ENCODE assay signal across 10 cellular contexts in the genomic region with DNA sequence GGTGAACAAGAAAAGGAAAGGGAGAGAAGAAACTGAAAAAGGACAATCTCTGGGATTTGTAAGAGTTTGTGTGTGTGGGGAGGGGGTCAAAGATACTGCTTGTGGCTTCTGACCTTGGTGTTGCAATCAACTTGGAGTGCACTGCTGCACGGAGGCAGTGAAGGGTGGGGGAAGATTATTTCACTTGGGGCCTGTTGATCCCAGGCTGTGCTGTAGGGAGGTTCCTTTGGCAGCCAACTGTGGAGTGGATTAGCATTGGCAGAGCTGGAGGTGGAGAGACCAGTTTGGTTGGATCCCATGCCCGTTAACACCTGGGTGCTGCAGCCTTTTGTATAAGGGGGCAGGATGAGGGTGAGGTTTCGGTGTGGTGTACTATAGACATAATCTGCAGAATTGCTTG. TPM values are rescaled to one million over a fixed set of nuclear protein-coding genes. Genes with fewer than 3 reads are reported as not detected.
DNase-seq lines count a peak whose midpoint lies in the region; ATAC-seq, FAIRE-seq and TF ChIP-seq lines count a peak whose summit lies in the region.
"Had no signal": no experiment of that assay in that cellular context is flagged by ENCODE, and none has a peak within 500 bp of the region (broad histone marks: within the 10 kb centered on the region; RNA-seq: fewer than 3 reads in every experiment).

No MANE protein-coding gene starts in this region.

- H3K9me3 ChIP-seq in psoas muscle = no peaks in the 10 kb centered on the region

- H3K27me3 ChIP-seq in psoas muscle (ENCODE audit: insufficient read depth in 3 of 3, low read length in 2 of 3) = no peaks in the 10 kb centered on the region

- intact Hi-C loops in psoas muscle (cut with DNase I) = no loop called here

- no peak overlapping the region for H3K27ac ChIP-seq in psoas muscle

- TF ChIP-seq CTCF in psoas muscle (IDR thresholded peaks at IDR 0.05) = no peak

- no peak overlapping the region for H3K4me3 ChIP-seq in psoas muscle

- 36 to 47% (median 44%) methylated on average over 3 of the region's 3 CpGs for WGBS in psoas muscle, 3 donors

- H3K4me1 ChIP-seq in psoas muscle = peaks cover 29% of the 10 kb centered on the region

- ATAC-seq in esophagus mucosa (peak; percentile 92), psoas muscle (peak; percentile 50 to 74 (median 64)), GM18868 (IDR thresholded peaks at IDR 0.05; ENCODE audit: unreplicated experiment) (no peak)
- ATAC-seq: activated T-cell treated with anti-CD3 and anti-CD28 coated beads, Interleukin-2, amount 50 U/mL, for 72 hours had no signal

- no peaks in the 10 kb centered on the region for H3K36me3 ChIP-seq in psoas muscle (ENCODE audit: insufficient read depth in 1 of 2, low read depth in 1 of 2)

- FAIRE-seq in urothelium cell line (lab: Jason Lieb, UNC) = no peak

- DNase-seq in HPDE6-E6E7 (ENCODE audit: extremely low spot score) (peak; percentile 56), NOMO-1 treated with DMSO at 0.1 percent for 48 hours (lab: John Stamatoyannopoulos, UW; ENCODE audit: unreplicated experiment) (peak; percentile 67), psoas muscle (peak in 1 of 2 donors; percentile 54), T-helper 9 cell (no peak), urothelium cell line (ENCODE audit: low spot score) (no peak), pons (ENCODE audit: low spot score) (no peak)
- DNase-seq: activated T-cell treated with anti-CD3 and anti-CD28 coated beads, Interleukin-2, amount 50 U/mL, for 72 hours; posterior cingulate gyrus had no signal

RNA-seq across cellular contexts. Expression of a gene that starts 38.2 kb away (rescaled TPM):
- 39.8 TPM for total RNA-seq in esophagus mucosa
- 100 to 1,000 TPM; 118 to 149 (median 122) TPM for total RNA-seq in psoas muscle
- polyA plus RNA-seq in psoas muscle = 100 to 1,000 TPM in 2 of 3 donors, 10 to 100 TPM in 1; 62.7 to 171 (median 115) TPM

Comparison
In these comparisons a context has a peak if more than half of its experiments do, and no peak if none do; other contexts are left out.
1. DNase-seq: peak in HPDE6-E6E7 (single experiment) and NOMO-1 treated with DMSO at 0.1 percent for 48 hours (single experiment); none in T-helper 9 cell (single experiment), urothelium cell line (single experiment) and pons (single experiment).